Comparison of ENCODE assay signal across 7 cellular contexts in genomic region chr10:23365417-23366030, GRCh38. TPM values are rescaled to one million over a fixed set of nuclear protein-coding genes. Genes with fewer than 3 reads are reported as not detected.
DNase-seq lines count a peak whose midpoint lies in the region; ATAC-seq, FAIRE-seq and TF ChIP-seq lines count a peak whose summit lies in the region.
"Not testable (repeated sequence)": the region's sequence is repeated elsewhere in the genome, so short reads cannot be mapped to it uniquely, and the experiment has no call there.

No MANE protein-coding gene starts in this region.

- peak overlapping the region; percentile 64 for H3K27ac ChIP-seq in keratinocyte (ENCODE audit: control insufficient read depth, insufficient read depth, low read length)

- ATAC-seq in GM18508 (IDR thresholded peaks at IDR 0.05; ENCODE audit: insufficient read depth, unreplicated experiment), result peak; percentile 20
- peak; percentile 24 for ATAC-seq in GM21367 (IDR thresholded peaks at IDR 0.05; ENCODE audit: unreplicated experiment)
- peak; percentile 36 for ATAC-seq in HG02840 (IDR thresholded peaks at IDR 0.05; ENCODE audit: low FRiP score, unreplicated experiment)
- peak; percentile 28 for ATAC-seq in HG03432 (IDR thresholded peaks at IDR 0.05; ENCODE audit: unreplicated experiment)

- not testable (repeated sequence) for H3K27me3 ChIP-seq in keratinocyte (ENCODE audit: control insufficient read depth, extremely low read depth, insufficient read depth, low read length)

- not testable (repeated sequence) for H3K4me2 ChIP-seq in keratinocyte (ENCODE audit: control insufficient read depth, extremely low read depth, insufficient read depth, low read depth, low read length)

- not testable (repeated sequence) for H4K20me1 ChIP-seq in keratinocyte (ENCODE audit: control insufficient read depth, extremely low read depth, insufficient read depth, low read length)

- peak overlapping the region; percentile 8 for H2AFZ ChIP-seq in keratinocyte (ENCODE audit: control insufficient read depth, low read length)

- not testable (repeated sequence) for H3K4me3 ChIP-seq in keratinocyte (ENCODE audit: control insufficient read depth in 2 of 3, extremely low read depth in 1 of 3, insufficient read depth in 2 of 3, low read depth in 1 of 3, low read length in 3 of 3)

- dilution Hi-C loops in keratinocyte (cut with MboI; ENCODE audit: extremely low pct_ligation_motif_present, low sequenced_read_pairs), result not testable (repeated sequence)

- not testable (repeated sequence) for TF ChIP-seq CTCF in keratinocyte (optimal IDR thresholded peaks at IDR 0.05 in 1 of 3, IDR thresholded peaks at IDR 0.05 in 1 of 3, conservative IDR thresholded peaks at IDR 0.05 in 1 of 3; ENCODE audit: extremely low read depth in 1 of 3, insufficient read depth in 2 of 3, low read length in 3 of 3)

- H3K36me3 Mint-ChIP-seq in T-helper 2 cell treated with Interferon-gamma antibody and Interleukin-4, amounts not matched to agents 5 μg/mL and 100 μg/mL, for 36 hours (ENCODE audit: low read depth), result not testable (repeated sequence)
- peaks cover 11% of the 10 kb centered on the region for H3K36me3 Mint-ChIP-seq in activated naive CD4-positive, alpha-beta T cell treated with anti-CD3 and anti-CD28 coated beads, Interleukin-2, amount 50 U/mL, for 24 hours

- not testable (repeated sequence) for H3K36me3 ChIP-seq in keratinocyte (ENCODE audit: control insufficient read depth in 2 of 2, extremely low read depth in 1 of 2, insufficient read depth in 2 of 2, low read length in 2 of 2)

- not testable (repeated sequence) for H3K9me3 ChIP-seq in keratinocyte (ENCODE audit: control insufficient read depth, low read depth, low read length)

- not testable (repeated sequence) for H3K27me3 Mint-ChIP-seq in T-helper 2 cell treated with Interferon-gamma antibody and Interleukin-4, amounts not matched to agents 5 μg/mL and 100 μg/mL, for 36 hours (ENCODE audit: low read depth); activated naive CD4-positive, alpha-beta T cell treated with anti-CD3 and anti-CD28 coated beads, Interleukin-2, amount 50 U/mL, for 24 hours

- H3K9ac ChIP-seq in keratinocyte (ENCODE audit: control insufficient read depth, extremely low read depth, insufficient read depth, low read length), result not testable (repeated sequence)

- H3K79me2 ChIP-seq in keratinocyte (ENCODE audit: control insufficient read depth, insufficient read depth, low read length), result not testable (repeated sequence)

- not testable (repeated sequence) for H3K9me1 ChIP-seq in keratinocyte (ENCODE audit: control insufficient read depth, extremely low read depth, insufficient read depth, low read length)

- H3K4me1 Mint-ChIP-seq in T-helper 2 cell treated with Interferon-gamma antibody and Interleukin-4, amounts not matched to agents 5 μg/mL and 100 μg/mL, for 36 hours (ENCODE audit: low read depth), result peaks cover 71% of the 10 kb centered on the region
- peaks cover 88% of the 10 kb centered on the region for H3K4me1 Mint-ChIP-seq in activated naive CD4-positive, alpha-beta T cell treated with anti-CD3 and anti-CD28 coated beads, Interleukin-2, amount 50 U/mL, for 24 hours

- peak; percentile 50 for DNase-seq in T-helper 2 cell treated with Interferon-gamma antibody and Interleukin-4, amounts not matched to agents 5 μg/mL and 100 μg/mL, for 36 hours (ENCODE audit: low spot score)
- DNase-seq in keratinocyte (ENCODE audit: low read depth, low spot score), result peak; percentile 76

- H3K4me1 ChIP-seq in keratinocyte (ENCODE audit: control insufficient read depth, extremely low read depth, insufficient read depth, low read length), result peaks cover 31% of the 10 kb centered on the region

- FAIRE-seq in keratinocyte (lab: Jason Lieb, UNC), result peak; percentile 99

- not testable (repeated sequence) for H3K9me3 Mint-ChIP-seq in T-helper 2 cell treated with Interferon-gamma antibody and Interleukin-4, amounts not matched to agents 5 μg/mL and 100 μg/mL, for 36 hours
- peaks cover 11% of the 10 kb centered on the region for H3K9me3 Mint-ChIP-seq in activated naive CD4-positive, alpha-beta T cell treated with anti-CD3 and anti-CD28 coated beads, Interleukin-2, amount 50 U/mL, for 24 hours

- not testable (repeated sequence) for H3K4me3 Mint-ChIP-seq in T-helper 2 cell treated with Interferon-gamma antibody and Interleukin-4, amounts not matched to agents 5 μg/mL and 100 μg/mL, for 36 hours
- peak overlapping the region; percentile 49 for H3K4me3 Mint-ChIP-seq in activated naive CD4-positive, alpha-beta T cell treated with anti-CD3 and anti-CD28 coated beads, Interleukin-2, amount 50 U/mL, for 24 hours

- not testable (repeated sequence) for H3K27ac Mint-ChIP-seq in T-helper 2 cell treated with Interferon-gamma antibody and Interleukin-4, amounts not matched to agents 5 μg/mL and 100 μg/mL, for 36 hours
- H3K27ac Mint-ChIP-seq in activated naive CD4-positive, alpha-beta T cell treated with anti-CD3 and anti-CD28 coated beads, Interleukin-2, amount 50 U/mL, for 24 hours, result peak overlapping the region; percentile 99

RNA-seq across cellular contexts. Expression of gene C10orf67, which starts 20.9 kb away (rescaled TPM):
- 0.07 to 0.26 TPM (median 0.26 TPM) in 3 replicates for polyA plus RNA-seq in keratinocyte
- polyA plus RNA-seq in keratinocyte (2011; ENCODE audit: low read depth), result 6.4 TPM
- polyA plus RNA-seq in keratinocyte (2011; cell fraction: cytosol; rRNA removed), result 0.15 and 0.17 TPM in 2 replicates
- polyA plus RNA-seq in keratinocyte (2011; cell fraction: nucleus; rRNA removed), result 0.37 and 0.45 TPM in 2 replicates
- 0.05 and 2.0 TPM in 2 replicates for polyA plus RNA-seq in keratinocyte (2012; ENCODE audit: low replicate concordance)
- polyA minus RNA-seq in keratinocyte, result 0.35 to 0.43 TPM in 2 of 3 replicates, not detected in the other
- polyA minus RNA-seq in keratinocyte (2011; cell fraction: cytosol; rRNA and poly(A)+ RNA removed), result not detected
- polyA minus RNA-seq in keratinocyte (2011; cell fraction: nucleus; rRNA and poly(A)+ RNA removed), result 0.23 and 0.42 TPM in 2 replicates
